ENCODE assay signal across 9 cellular contexts in genomic region chr13:95296326-95296939, GRCh38. TPM values are rescaled to one million over a fixed set of nuclear protein-coding genes. Genes with fewer than 3 reads are reported as not detected.
DNase-seq lines count a peak whose midpoint lies in the region; ATAC-seq and TF ChIP-seq lines count a peak whose summit lies in the region.
"Had no signal": no experiment of that assay in that cellular context is flagged by ENCODE, and none has a peak within 500 bp of the region (broad histone marks: within the 10 kb centered on the region; RNA-seq: fewer than 3 reads in every experiment).

No MANE protein-coding gene starts in this region.

- peak; percentile 63 for ATAC-seq in body of pancreas
- peak; percentile 88 to 91 (median 88) for ATAC-seq in right lobe of liver
- ATAC-seq in HG03439 (IDR thresholded peaks at IDR 0.05; ENCODE audit: unreplicated experiment), result no peak
- ATAC-seq in activated CD4-positive, CD25-positive, alpha-beta regulatory T cell treated with anti-CD3 and anti-CD28 coated beads, Interleukin-2, amount 50 U/mL, for 24 hours, result no peak

- no peak overlapping the region for H3K4me3 ChIP-seq in body of pancreas
- H3K4me3 ChIP-seq in right lobe of liver, result no peak overlapping the region

- TF ChIP-seq CTCF in body of pancreas (IDR thresholded peaks at IDR 0.05), result peak; percentile 30 to 80 (median 66)
- TF ChIP-seq CTCF in right lobe of liver (IDR thresholded peaks at IDR 0.05), result peak; percentile 73 to 90 (median 84)

- H3K36me3 ChIP-seq in body of pancreas (replicated peaks in 1 of 2; ENCODE audit: insufficient read depth in 1 of 2, low read depth in 2 of 2) (no peaks in the 10 kb centered on the region), right lobe of liver (no peaks in the 10 kb centered on the region)

- H3K9me3 ChIP-seq in body of pancreas, result no peaks in the 10 kb centered on the region
- no peaks in the 10 kb centered on the region for H3K9me3 ChIP-seq in right lobe of liver

- H3K27me3 ChIP-seq in body of pancreas (no peaks in the 10 kb centered on the region), right lobe of liver (no peaks in the 10 kb centered on the region)

- DNase-seq in NCI-H2227 (lab: John Stamatoyannopoulos, UW; ENCODE audit: unreplicated experiment) (peak; percentile 5), NCI-H2227 treated with DMSO at 0.1 percent for 48 hours (lab: John Stamatoyannopoulos, UW) (no peak), NCI-H226 (peak; percentile 31), body of pancreas (peak; percentile 66 to 79 (median 71)), right lobe of liver (peak; percentile 77 to 84 (median 84))
- no peak for DNase-seq in activated CD4-positive, CD25-positive, alpha-beta regulatory T cell treated with anti-CD3 and anti-CD28 coated beads, Interleukin-2, amount 50 U/mL, for 72 hours
- DNase-seq: naive B cell had no signal

- intact Hi-C loops in body of pancreas (cut with DNase I), result loop anchor here (10.0 kb wide), 1 partner anchor 102 kb away; no protein-coding TSS in a partner anchor
- intact Hi-C loops in right lobe of liver (cut with DNase I), result loop anchor here in 1 of 2 donors (5.0 kb wide), 1 partner anchor 81 kb away; no protein-coding TSS in a partner anchor

- peaks cover 29% of the 10 kb centered on the region for H3K4me1 ChIP-seq in body of pancreas
- peaks cover 0 to 16% (median 7%) of the 10 kb centered on the region in 4 donors for H3K4me1 ChIP-seq in right lobe of liver

- H3K27ac ChIP-seq in body of pancreas (peak overlapping the region in 2 of 4 donors; percentile 66 to 67), right lobe of liver (peak overlapping the region in 2 of 3 donors; percentile 68 to 89)

- WGBS in body of pancreas, 2 donors, result 9 to 21% methylated on average over 3 to 4 of the region's 4 CpGs
- WGBS in right lobe of liver (ENCODE audit: insufficient coverage, low coverage, low lambda C conversion rate, missing lambda C conversion rate), result 26% methylated on average over 4 of the region's 4 CpGs

- TF ChIP-seq POLR2A in body of pancreas (IDR thresholded peaks at IDR 0.05) (no peak), right lobe of liver (IDR thresholded peaks at IDR 0.05) (no peak)

RNA-seq across cellular contexts. Expression of gene ABCC4, which starts 4.8 kb away (rescaled TPM):
- total RNA-seq in body of pancreas, result 1 to 10 TPM; 5.4 to 6.6 TPM
- total RNA-seq in right lobe of liver, result 1 to 10 TPM; 1.1 to 4.9 (median 3.8) TPM

Comparison
In these comparisons a context has a peak if more than half of its experiments do, and no peak if none do; other contexts are left out.
1. DNase-seq: peak in NCI-H2227 (single experiment), NCI-H226 (single experiment), body of pancreas (4 of 4) and right lobe of liver (3 of 3); none in NCI-H2227 treated with DMSO at 0.1 percent for 48 hours (single experiment) and activated CD4-positive, CD25-positive, alpha-beta regulatory T cell treated with anti-CD3 and anti-CD28 coated beads, Interleukin-2, amount 50 U/mL, for 72 hours (single experiment).
2. ATAC-seq: peak in body of pancreas (single experiment) and right lobe of liver (4 of 4); none in HG03439 (single experiment) and activated CD4-positive, CD25-positive, alpha-beta regulatory T cell treated with anti-CD3 and anti-CD28 coated beads, Interleukin-2, amount 50 U/mL, for 24 hours (0 of 2).